32 cellular contexts compared by ENCODE assay signal in genomic region chr2:3326182-3326537, GRCh38.
"Had no signal": no experiment of that assay in that cellular context is flagged by ENCODE, and none has a peak within 500 bp of the region (broad histone marks: within the 10 kb centered on the region; RNA-seq: fewer than 3 reads in every experiment).

No MANE protein-coding gene starts in this region.

- ATAC-seq: activated CD4-positive, CD25-positive, alpha-beta regulatory T cell treated with anti-CD3 and anti-CD28 coated beads, Interleukin-2, amount 50 U/mL, for 24 hours; activated CD8-positive, alpha-beta memory T cell treated with anti-CD3 and anti-CD28 coated beads, Interleukin-2, amount 10 ng/mL, durations not matched to agents 7 days and 5 days; activated CD8-positive, alpha-beta T cell treated with anti-CD3 and anti-CD28 coated beads, Interleukin-2, amount 10 ng/mL, durations not matched to agents 7 days and 5 days; effector memory CD8-positive, alpha-beta T cell; foreskin keratinocyte; gastrocnemius medialis; heart right ventricle; T-helper 17 cell had no signal

- H3K27me3 ChIP-seq: ascending aorta, breast epithelium, cardiac muscle cell, esophagus muscularis mucosa, foreskin keratinocyte, gastrocnemius medialis, heart right ventricle had no signal

- H3K27ac ChIP-seq: ascending aorta, breast epithelium, cardiac muscle cell, esophagus muscularis mucosa, foreskin keratinocyte, gastrocnemius medialis, heart right ventricle, WERI-Rb-1 had no signal

- H3K36me3 ChIP-seq: ascending aorta, breast epithelium, cardiac muscle cell, gastrocnemius medialis had no signal

- DNase-seq: activated B cell treated with CpG ODN at 0.5 μM for 24 hours; activated CD4-positive, alpha-beta memory T cell treated with anti-CD3 and anti-CD28 coated beads for 36 hours; activated CD4-positive, alpha-beta T cell treated with anti-CD3 and anti-CD28 coated beads for 48 hours; activated CD4-positive, alpha-beta T cell treated with anti-CD3 and anti-CD28 coated beads, Interleukin-2, amount 50 U/mL, for 1 hour; activated CD8-positive, alpha-beta memory T cell treated with anti-CD3 and anti-CD28 coated beads, Interleukin-2, amount 10 ng/mL, durations not matched to agents 7 days and 5 days; activated CD8-positive, alpha-beta memory T cell treated with anti-CD3 and anti-CD28 coated beads, Interleukin-2, amount 50 U/mL, for 4 hours; activated CD8-positive, alpha-beta T cell treated with anti-CD3 and anti-CD28 coated beads, Interleukin-2, amount 10 ng/mL, durations not matched to agents 7 days and 5 days; activated gamma-delta T cell; activated naive CD4-positive, alpha-beta T cell; activated naive CD4-positive, alpha-beta T cell treated with anti-CD3 and anti-CD28 coated beads, Interleukin-2, amount 10 ng/mL, durations not matched to agents 7 days and 5 days; activated naive CD8-positive, alpha-beta T cell treated with anti-CD3 and anti-CD28 coated beads, Interleukin-2, amount 10 ng/mL, durations not matched to agents 7 days and 5 days; activated T-cell treated with anti-CD3 and anti-CD28 coated beads, Interleukin-2, amount 50 U/mL, for 1 hour; activated T-cell treated with anti-CD3 and anti-CD28 coated beads, Interleukin-2, amount 50 U/mL, for 48 hours; cortex of kidney; dermis blood vessel endothelial cell; effector CD4-positive, alpha-beta T cell; effector memory CD8-positive, alpha-beta T cell; erythroblast; foreskin keratinocyte; gastrocnemius medialis; glutamatergic neuron; heart right ventricle; T-helper 1 cell; T-helper 17 cell; T1000; WERI-Rb-1 had no signal

- H3K4me3 ChIP-seq: ascending aorta, breast epithelium, cardiac muscle cell, esophagus muscularis mucosa, gastrocnemius medialis, heart right ventricle had no signal

- H3K4me1 ChIP-seq: ascending aorta, breast epithelium, esophagus muscularis mucosa, foreskin keratinocyte, gastrocnemius medialis, heart right ventricle had no signal

- H3K9me3 ChIP-seq: ascending aorta, breast epithelium, esophagus muscularis mucosa, gastrocnemius medialis, heart right ventricle had no signal

- FAIRE-seq: colon had no signal
